Comparison of ENCODE assay signal across 8 cellular contexts in genomic region chr12:51951199-51951842, GRCh38. TPM values are rescaled to one million over a fixed set of nuclear protein-coding genes. Genes with fewer than 3 reads are reported as not detected.
DNase-seq lines count a peak whose midpoint lies in the region; ATAC-seq and TF ChIP-seq lines count a peak whose summit lies in the region.

ACVR1B (plus strand) TSS chr12:51951699; CDS start chr12:51951744, 45 bp downstream.

- no peak for TF ChIP-seq CTCF in kidney epithelial cell (IDR thresholded peaks at IDR 0.05; ENCODE audit: insufficient read depth, low read length, poor library complexity, severe bottlenecking)

- peak within 1 kb of the TSS; percentile 76 for H3K4me3 ChIP-seq in kidney epithelial cell (ENCODE audit: low read depth, low read length)

- H3K27me3 ChIP-seq in kidney epithelial cell (ENCODE audit: control insufficient read depth, insufficient read depth, low read length), result no peaks in the 10 kb centered on the region

- peak; percentile 81 for ATAC-seq in GM18907 (IDR thresholded peaks at IDR 0.05; ENCODE audit: unreplicated experiment)
- peak; percentile 87 for ATAC-seq in HG03342 (IDR thresholded peaks at IDR 0.05; ENCODE audit: unreplicated experiment)

- DNase-seq in 8988T, result peak; percentile 83
- peak; percentile 70 for DNase-seq in NCI-H460 (ENCODE audit: extremely low read depth, low read depth)
- peak; percentile 87 for DNase-seq in activated CD4-positive, alpha-beta T cell treated with anti-CD3 and anti-CD28 coated beads for 1 hour
- DNase-seq in cerebellar nuclear complex (lab: John Stamatoyannopoulos, UW), result peak; percentile 61 to 65
- no peak for DNase-seq in kidney epithelial cell (ENCODE audit: low read depth)
- DNase-seq in stimulated activated CD4-positive, alpha-beta T cell treated with anti-CD3 and anti-CD28 coated beads, Interleukin-15, amount 100 ng/mL, for 1 hour (ENCODE audit: low read depth in 1 of 2, low spot score in 1 of 2), result peak; percentile 81 to 85

- H3K36me3 ChIP-seq in kidney epithelial cell (ENCODE audit: control insufficient read depth, insufficient read depth, low read length), result no peaks in the 10 kb centered on the region

RNA-seq across cellular contexts. Expression of gene ACVR1B, which starts in this region (rescaled TPM):
- total RNA-seq in NCI-H460 (2014; rRNA removed; shearing (Covaris generic)), result 7.4 and 7.7 TPM in 2 replicates
- polyA plus RNA-seq in NCI-H460 (2014; cell fraction: nucleus; rRNA removed), result 5.3 and 7.3 TPM in 2 replicates
- total RNA-seq in kidney epithelial cell, result 14.0 and 15.1 TPM in 2 replicates
